2 cellular contexts compared by ENCODE assay signal in the genomic region with DNA sequence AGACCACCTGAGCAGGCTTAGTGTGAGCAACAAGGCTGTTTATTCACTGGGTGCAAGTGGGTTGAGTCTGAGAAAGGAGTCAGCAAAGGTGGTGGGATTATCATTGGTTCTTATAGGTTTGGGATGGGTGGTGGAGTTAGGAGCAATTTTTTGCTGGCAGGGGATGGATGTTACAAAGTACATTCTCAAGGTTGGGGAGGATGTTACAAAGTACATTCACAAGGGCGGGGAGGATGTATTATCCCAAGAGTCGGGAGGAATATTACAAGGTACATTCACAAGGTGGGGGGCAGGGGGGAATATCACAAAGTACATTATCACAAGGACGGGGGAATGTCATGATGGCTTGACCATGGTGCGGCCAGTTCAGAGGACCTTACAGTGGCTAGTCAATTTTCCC.
A peak's percentile ranks its signal among the peaks of the same experiment; 100 is the strongest.
TF ChIP-seq lines count a peak whose summit lies in the region.

No MANE protein-coding gene starts in this region.

TF ChIP-seq in HCT116, 20 proteins besides CTCF, POLR2A, EP300 and RAD21 (continued from another document):
- no peak for TF ChIP-seq EZH2phosphoT487 (IDR thresholded peaks at IDR 0.05; ENCODE audit: borderline replicate concordance)

TF ChIP-seq in K562, 482 proteins besides CTCF, POLR2A, EP300 and RAD21 (continued from another document):
- TF ChIP-seq NR2C1 (IDR thresholded peaks at IDR 0.05) (no peak), NR2C1 (tag; IDR thresholded peaks at IDR 0.05) (no peak), KDM5B (IDR thresholded peaks at IDR 0.05; ENCODE audit: insufficient replicate concordance, low read depth, low read length) (no peak), ZNF57 (CRISPR knock-in tag; IDR thresholded peaks at IDR 0.05) (peak; percentile 96), TRIM28 (IDR thresholded peaks at IDR 0.05) (no peak)
- TF ChIP-seq, protein P1, sequence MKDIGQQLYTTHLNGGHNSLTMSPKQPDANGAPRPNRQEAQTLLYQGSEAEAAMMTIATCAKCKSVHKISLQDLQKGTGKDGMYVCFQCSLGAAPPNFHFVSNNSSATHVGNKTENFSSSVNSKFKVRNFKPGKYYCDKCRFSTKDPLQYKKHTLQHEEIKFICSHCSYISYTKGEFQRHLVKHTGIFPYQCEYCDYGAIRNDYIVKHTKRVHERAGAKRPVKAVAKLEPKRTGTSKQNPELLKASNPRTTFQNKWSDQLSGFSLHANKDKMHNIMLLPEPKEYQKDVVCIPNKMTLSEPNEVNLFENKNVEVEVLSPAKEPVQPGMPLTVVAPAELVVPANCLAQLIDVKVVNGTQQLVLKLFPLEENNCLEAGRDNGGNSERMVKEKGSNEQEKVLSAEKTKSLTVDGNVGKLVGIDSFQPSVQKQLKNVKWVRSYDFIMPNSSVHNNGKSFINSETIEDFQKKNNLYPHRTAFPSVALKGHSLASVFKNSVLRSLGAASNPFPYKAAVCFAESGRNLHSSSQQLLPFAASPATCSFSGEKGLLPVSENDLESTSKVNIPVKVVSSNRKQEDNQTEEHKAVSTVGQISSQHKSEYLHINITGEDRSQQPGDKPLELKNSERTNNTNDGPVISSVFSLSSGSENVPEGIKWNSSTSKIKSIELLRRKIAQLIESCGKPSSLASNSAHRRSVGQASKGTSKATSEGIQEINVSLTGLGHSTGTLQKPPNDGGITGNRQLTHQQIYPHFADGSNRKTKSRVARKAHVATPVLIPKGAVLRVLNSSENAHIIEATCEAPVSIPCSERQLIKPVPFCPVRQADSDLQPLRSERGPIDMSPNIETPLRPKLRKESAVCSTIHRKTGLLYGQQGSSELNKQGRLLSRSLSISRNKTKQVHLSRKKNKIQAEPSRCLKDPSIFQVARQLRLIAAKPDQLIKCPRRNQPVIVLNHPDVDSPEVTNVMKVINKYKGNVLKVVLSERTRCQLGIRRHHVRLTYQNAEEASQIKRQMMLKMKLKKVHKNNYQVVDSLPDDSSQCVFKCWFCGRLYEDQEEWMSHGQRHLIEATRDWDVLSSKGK (CRISPR knock-in tag; IDR thresholded peaks at IDR 0.05) = no peak
